Comparison of ENCODE assay signal across 1 cellular context in genomic region chr10:58220769-58221448, GRCh38.
A peak's percentile ranks its signal among the peaks of the same experiment; 100 is the strongest.
TF ChIP-seq lines count a peak whose summit lies in the region.

No MANE protein-coding gene starts in this region.

TF ChIP-seq in IMR-90, 13 proteins besides CTCF, POLR2A, EP300 and RAD21 (continued from another document):
- TF ChIP-seq BHLHE40 (IDR thresholded peaks at IDR 0.05; ENCODE audit: low read depth, low read length) (no peak), SMC3 (IDR thresholded peaks at IDR 0.05; ENCODE audit: low read depth, low read length) (no peak), NFE2L2 (IDR thresholded peaks at IDR 0.05; ENCODE audit: low read depth, low read length) (no peak), CEBPB (IDR thresholded peaks at IDR 0.05; ENCODE audit: low read depth, low read length) (peak; percentile 93), CHD1 (IDR thresholded peaks at IDR 0.05; ENCODE audit: low read depth, low read length) (no peak)
